Comparison of ENCODE assay signal across 9 cellular contexts in the genomic region with DNA sequence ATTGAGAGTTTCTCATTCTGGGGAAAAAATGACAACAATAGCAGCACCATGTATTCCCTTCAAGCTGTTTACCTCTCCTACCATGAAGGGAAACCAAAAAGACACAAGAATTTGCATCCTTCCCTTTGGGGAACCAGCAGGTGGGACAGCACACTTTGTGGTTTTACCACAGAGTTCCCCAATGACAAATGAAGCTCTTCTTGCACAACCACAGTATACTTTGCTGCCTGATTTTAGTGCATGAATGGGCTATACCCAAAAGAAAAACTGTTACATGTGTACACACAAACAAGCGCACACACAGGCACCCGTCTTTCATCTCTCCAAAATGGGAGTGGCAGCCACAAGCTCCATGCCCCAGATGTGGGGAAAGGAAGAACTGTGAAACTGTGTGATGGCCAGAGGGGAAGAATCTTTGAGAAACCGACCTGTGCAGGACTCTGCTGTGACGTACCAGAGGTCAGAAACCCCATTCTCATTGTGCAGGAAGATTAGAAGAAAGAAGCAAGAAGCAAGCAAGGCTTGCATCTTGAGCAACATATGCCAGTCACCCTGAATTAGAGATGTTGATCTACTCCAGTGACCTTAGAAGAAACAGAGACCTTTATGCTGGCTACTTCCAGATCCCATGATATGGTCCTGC. TPM values are rescaled to one million over a fixed set of nuclear protein-coding genes. Genes with fewer than 3 reads are reported as not detected.
DNase-seq lines count a peak whose midpoint lies in the region; ATAC-seq lines count a peak whose summit lies in the region.
"Had no signal": no experiment of that assay in that cellular context is flagged by ENCODE, and none has a peak within 500 bp of the region (broad histone marks: within the 10 kb centered on the region; RNA-seq: fewer than 3 reads in every experiment).

No MANE protein-coding gene starts in this region.

- peak; percentile 62 for ATAC-seq in GM18861 (IDR thresholded peaks at IDR 0.05; ENCODE audit: unreplicated experiment)
- ATAC-seq in HG02759 (IDR thresholded peaks at IDR 0.05; ENCODE audit: unreplicated experiment), result peak; percentile 69
- ATAC-seq in natural killer cell treated with Interleukin-12 subunit alpha and Interleukin-12 subunit beta and Interleukin-15 and Interleukin-18, amount 100 ng/mL, for 72 hours, result peak; percentile 1 to 39

- H3K36me3 ChIP-seq in HAP-1 (replicated peaks), result no peaks in the 10 kb centered on the region

- no peaks in the 10 kb centered on the region for H3K9me3 ChIP-seq in HAP-1

- peak overlapping the region; percentile 34 to 66 for H3K27ac Mint-ChIP-seq in natural killer cell treated with Interleukin-12 subunit alpha and Interleukin-12 subunit beta and Interleukin-15 and Interleukin-18, amount 100 ng/mL, for 72 hours

- no peaks in the 10 kb centered on the region for H3K9me3 Mint-ChIP-seq in natural killer cell treated with Interleukin-12 subunit alpha and Interleukin-12 subunit beta and Interleukin-15 and Interleukin-18, amount 100 ng/mL, for 72 hours

- H3K4me3 ChIP-seq in HAP-1, result no peak overlapping the region

- H3K36me3 Mint-ChIP-seq in natural killer cell treated with Interleukin-12 subunit alpha and Interleukin-12 subunit beta and Interleukin-15 and Interleukin-18, amount 100 ng/mL, for 72 hours, result no peaks in the 10 kb centered on the region

- no peaks in the 10 kb centered on the region for H3K27me3 ChIP-seq in HAP-1 (ENCODE audit: low read depth)

- peaks cover 20 to 22% of the 10 kb centered on the region in 2 donors for H3K4me1 Mint-ChIP-seq in natural killer cell treated with Interleukin-12 subunit alpha and Interleukin-12 subunit beta and Interleukin-15 and Interleukin-18, amount 100 ng/mL, for 72 hours (ENCODE audit: low read depth in 2 of 2)

- peaks cover 11% of the 10 kb centered on the region; the same call in 1 of the 2 replicates for H3K4me1 ChIP-seq in HAP-1

- peaks cover 16 to 20% of the 10 kb centered on the region in 2 donors for H3K27me3 Mint-ChIP-seq in natural killer cell treated with Interleukin-12 subunit alpha and Interleukin-12 subunit beta and Interleukin-15 and Interleukin-18, amount 100 ng/mL, for 72 hours

- in situ Hi-C loops in HAP-1 (cut with MboI; ENCODE audit: low sequenced_read_pairs), result loop anchor here (10.0 kb wide), 3 partner anchors 112 to 168 kb away; no protein-coding TSS in a partner anchor

- peak overlapping the region; percentile 59 for H3K4me3 Mint-ChIP-seq in natural killer cell treated with Interleukin-12 subunit alpha and Interleukin-12 subunit beta and Interleukin-15 and Interleukin-18, amount 100 ng/mL, for 72 hours

- peak; percentile 24 for DNase-seq in NOMO-1 treated with dmso at 0.1 percent for 144 hours (lab: John Stamatoyannopoulos, UW; ENCODE audit: unreplicated experiment)
- no peak for DNase-seq in natural killer cell treated with Interleukin-12 subunit alpha and Interleukin-12 subunit beta and Interleukin-15 and Interleukin-18, amount 100 ng/mL, for 72 hours (ENCODE audit: low spot score)
- no peak for DNase-seq in medulla oblongata (ENCODE audit: extremely low spot score)
- no peak for DNase-seq in occipital lobe (lab: John Stamatoyannopoulos, UW)
- no peak for DNase-seq in hypothalamus (lab: John Stamatoyannopoulos, UW)
- no peak for DNase-seq in HAP-1 (ENCODE audit: low spot score in 2 of 2)
- DNase-seq: H7 had no signal

RNA-seq across cellular contexts. Expression of a gene that starts 2.7 kb away (rescaled TPM):
- 1 to 10 TPM in 1 of 2 donors, under 1 TPM in 1; 0.40 to 1.3 TPM for total RNA-seq in natural killer cell treated with Interleukin-12 subunit alpha and Interleukin-12 subunit beta and Interleukin-15 and Interleukin-18, amount 100 ng/mL, for 72 hours
- total RNA-seq in occipital lobe, result 4.4 TPM
